1 cellular context compared by ENCODE assay signal in the genomic region with DNA sequence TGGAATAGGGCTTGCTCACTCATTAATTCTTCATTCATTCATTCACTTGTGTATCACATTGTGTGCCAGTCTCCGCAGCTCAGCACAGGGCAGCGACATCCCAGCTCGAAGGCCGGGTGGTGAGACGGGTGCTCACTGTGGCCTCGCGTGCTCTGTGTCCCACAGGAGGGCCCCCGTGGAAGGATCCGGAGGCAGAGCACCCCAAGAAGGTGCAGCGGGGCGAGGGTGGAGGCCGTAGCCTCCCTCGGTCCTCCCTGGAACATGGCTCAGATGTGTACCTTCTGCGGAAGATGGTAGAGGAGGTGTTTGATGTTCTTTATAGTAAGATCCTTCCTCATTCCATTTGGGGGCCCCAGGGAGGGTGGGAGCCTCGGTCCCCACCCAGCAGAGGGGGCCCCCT.
TF ChIP-seq lines count a peak whose summit lies in the region.

No MANE protein-coding gene starts in this region.

TF ChIP-seq in K562, 482 proteins besides CTCF, POLR2A, EP300 and RAD21 (continued from another document):
- TF ChIP-seq, protein P1, sequence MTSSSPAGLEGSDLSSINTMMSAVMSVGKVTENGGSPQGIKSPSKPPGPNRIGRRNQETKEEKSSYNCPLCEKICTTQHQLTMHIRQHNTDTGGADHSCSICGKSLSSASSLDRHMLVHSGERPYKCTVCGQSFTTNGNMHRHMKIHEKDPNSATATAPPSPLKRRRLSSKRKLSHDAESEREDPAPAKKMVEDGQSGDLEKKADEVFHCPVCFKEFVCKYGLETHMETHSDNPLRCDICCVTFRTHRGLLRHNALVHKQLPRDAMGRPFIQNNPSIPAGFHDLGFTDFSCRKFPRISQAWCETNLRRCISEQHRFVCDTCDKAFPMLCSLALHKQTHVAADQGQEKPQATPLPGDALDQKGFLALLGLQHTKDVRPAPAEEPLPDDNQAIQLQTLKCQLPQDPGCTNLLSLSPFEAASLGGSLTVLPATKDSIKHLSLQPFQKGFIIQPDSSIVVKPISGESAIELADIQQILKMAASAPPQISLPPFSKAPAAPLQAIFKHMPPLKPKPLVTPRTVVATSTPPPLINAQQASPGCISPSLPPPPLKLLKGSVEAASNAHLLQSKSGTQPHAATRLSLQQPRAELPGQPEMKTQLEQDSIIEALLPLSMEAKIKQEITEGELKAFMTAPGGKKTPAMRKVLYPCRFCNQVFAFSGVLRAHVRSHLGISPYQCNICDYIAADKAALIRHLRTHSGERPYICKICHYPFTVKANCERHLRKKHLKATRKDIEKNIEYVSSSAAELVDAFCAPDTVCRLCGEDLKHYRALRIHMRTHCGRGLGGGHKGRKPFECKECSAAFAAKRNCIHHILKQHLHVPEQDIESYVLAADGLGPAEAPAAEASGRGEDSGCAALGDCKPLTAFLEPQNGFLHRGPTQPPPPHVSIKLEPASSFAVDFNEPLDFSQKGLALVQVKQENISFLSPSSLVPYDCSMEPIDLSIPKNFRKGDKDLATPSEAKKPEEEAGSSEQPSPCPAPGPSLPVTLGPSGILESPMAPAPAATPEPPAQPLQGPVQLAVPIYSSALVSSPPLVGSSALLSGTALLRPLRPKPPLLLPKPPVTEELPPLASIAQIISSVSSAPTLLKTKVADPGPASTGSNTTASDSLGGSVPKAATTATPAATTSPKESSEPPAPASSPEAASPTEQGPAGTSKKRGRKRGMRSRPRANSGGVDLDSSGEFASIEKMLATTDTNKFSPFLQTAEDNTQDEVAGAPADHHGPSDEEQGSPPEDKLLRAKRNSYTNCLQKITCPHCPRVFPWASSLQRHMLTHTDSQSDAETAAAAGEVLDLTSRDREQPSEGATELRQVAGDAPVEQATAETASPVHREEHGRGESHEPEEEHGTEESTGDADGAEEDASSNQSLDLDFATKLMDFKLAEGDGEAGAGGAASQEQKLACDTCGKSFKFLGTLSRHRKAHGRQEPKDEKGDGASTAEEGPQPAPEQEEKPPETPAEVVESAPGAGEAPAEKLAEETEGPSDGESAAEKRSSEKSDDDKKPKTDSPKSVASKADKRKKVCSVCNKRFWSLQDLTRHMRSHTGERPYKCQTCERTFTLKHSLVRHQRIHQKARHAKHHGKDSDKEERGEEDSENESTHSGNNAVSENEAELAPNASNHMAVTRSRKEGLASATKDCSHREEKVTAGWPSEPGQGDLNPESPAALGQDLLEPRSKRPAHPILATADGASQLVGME (CRISPR knock-in tag; IDR thresholded peaks at IDR 0.05): no peak
